In genomic region chr22:33192156-33192555, GRCh38 we compare ENCODE assay signal across 21 cellular contexts.
"Had no signal": no experiment of that assay in that cellular context is flagged by ENCODE, and none has a peak within 500 bp of the region (broad histone marks: within the 10 kb centered on the region; RNA-seq: fewer than 3 reads in every experiment).

No MANE protein-coding gene starts in this region.

- H3K9ac ChIP-seq: neural progenitor cell, parathyroid adenoma had no signal

- H2AFZ ChIP-seq: neural progenitor cell, parathyroid adenoma had no signal

- H3K79me2 ChIP-seq: parathyroid adenoma had no signal

- H3K36me3 Mint-ChIP-seq: natural killer cell treated with Interleukin-12 subunit alpha and Interleukin-12 subunit beta and Interleukin-15 and Interleukin-18, amount 100 ng/mL, for 72 hours; neural progenitor cell had no signal

- H3K9me3 ChIP-seq: lower lobe of right lung, right atrium auricular region, stomach, thyroid gland had no signal

- H3K36me3 ChIP-seq: lower lobe of right lung, neural progenitor cell, right atrium auricular region, stomach, thyroid gland had no signal

- H3K4me2 ChIP-seq: neural progenitor cell, smooth muscle cell had no signal

- H3K27ac ChIP-seq: dorsolateral prefrontal cortex, lower lobe of right lung, neural progenitor cell, parathyroid adenoma, right atrium auricular region, stomach, thyroid gland had no signal

- ATAC-seq: left ventricle myocardium superior; lower lobe of right lung; natural killer cell treated with Interleukin-12 subunit alpha and Interleukin-12 subunit beta and Interleukin-15 and Interleukin-18, amount 100 ng/mL, for 72 hours; sciatic nerve had no signal

- H3K9me3 Mint-ChIP-seq: natural killer cell treated with Interleukin-12 subunit alpha and Interleukin-12 subunit beta and Interleukin-15 and Interleukin-18, amount 100 ng/mL, for 72 hours had no signal

- FAIRE-seq: keratinocyte had no signal

- H3K27ac Mint-ChIP-seq: natural killer cell treated with Interleukin-12 subunit alpha and Interleukin-12 subunit beta and Interleukin-15 and Interleukin-18, amount 100 ng/mL, for 72 hours; neural progenitor cell; progenitor cell of endocrine pancreas had no signal

- DNase-seq: dorsolateral prefrontal cortex; effector CD4-positive, alpha-beta T cell; head of caudate nucleus; left ventricle myocardium superior; lower lobe of right lung; stimulated activated CD4-positive, alpha-beta T cell treated with anti-CD3 and anti-CD28 coated beads, Interleukin-12 subunit alpha, Interleukin-12 subunit beta, amount 100 ng/mL, for 4 hours; stimulated activated CD4-positive, alpha-beta T cell treated with anti-CD3 and anti-CD28 coated beads, Interleukin-1b, Interleukin-23, amount 100 ng/mL, for 48 hours; stimulated activated CD4-positive, alpha-beta T cell treated with anti-CD3 and anti-CD28 coated beads, Interleukin-4, amount 100 ng/mL, for 1 hour; stimulated activated CD8-positive, alpha-beta memory T cell treated with anti-CD3 and anti-CD28 coated beads, Interleukin-4, amount 100 ng/mL, for 48 hours; stimulated activated naive CD4-positive, alpha-beta T cell treated with Interleukin-2 at 50 U/mL for 16 hours; stomach; thyroid gland; trophoblast cell had no signal

- H3K27me3 ChIP-seq: dorsolateral prefrontal cortex, right atrium auricular region, stomach, thyroid gland had no signal

- H3K4me3 Mint-ChIP-seq: natural killer cell treated with Interleukin-12 subunit alpha and Interleukin-12 subunit beta and Interleukin-15 and Interleukin-18, amount 100 ng/mL, for 72 hours; neural progenitor cell had no signal

- H3K4me1 ChIP-seq: lower lobe of right lung, neural progenitor cell, parathyroid adenoma, right atrium auricular region, stomach, thyroid gland had no signal

- H3K4me3 ChIP-seq: dorsolateral prefrontal cortex, lower lobe of right lung, neural progenitor cell, right atrium auricular region, smooth muscle cell, stomach, thyroid gland had no signal
